ENCODE assay signal across 23 cellular contexts in genomic region chr12:110421159-110421661, GRCh38.
"Had no signal": no experiment of that assay in that cellular context is flagged by ENCODE, and none has a peak within 500 bp of the region (broad histone marks: within the 10 kb centered on the region; RNA-seq: fewer than 3 reads in every experiment).

No MANE protein-coding gene starts in this region.

- H3K4me3 Mint-ChIP-seq: effector memory CD8-positive, alpha-beta T cell; memory B cell; naive B cell; natural killer cell treated with Interleukin-12 subunit alpha and Interleukin-12 subunit beta and Interleukin-15 and Interleukin-18, amount 100 ng/mL, for 72 hours; stimulated activated memory B cell treated with anti-CD40 and anti-IgM and Interleukin-4, amounts not matched to agents 10 μg/mL and 1 μg/mL and 100 μg/mL, for 72 hours; type B pancreatic cell had no signal

- H3K4me1 ChIP-seq: gastrocnemius medialis, prostate gland, right atrium auricular region, tibial artery had no signal

- H3K9me3 ChIP-seq: gastrocnemius medialis, mucosa of descending colon, prostate gland, right atrium auricular region, spleen, testis, tibial artery had no signal

- FAIRE-seq: kidney had no signal

- H3K36me3 ChIP-seq: gastrocnemius medialis, prostate gland, right atrium auricular region, spleen, tibial artery had no signal

- H3K9me3 Mint-ChIP-seq: effector memory CD8-positive, alpha-beta T cell; memory B cell; naive B cell; natural killer cell treated with Interleukin-12 subunit alpha and Interleukin-12 subunit beta and Interleukin-15 and Interleukin-18, amount 100 ng/mL, for 72 hours; stimulated activated memory B cell treated with anti-CD40 and anti-IgM and Interleukin-4, amounts not matched to agents 10 μg/mL and 1 μg/mL and 100 μg/mL, for 72 hours; type B pancreatic cell had no signal

- H3K27ac ChIP-seq: gastrocnemius medialis, prostate gland, right atrium auricular region, skin epidermis, spleen, tibial artery had no signal

- H3K27ac Mint-ChIP-seq: effector memory CD8-positive, alpha-beta T cell; memory B cell; naive B cell; natural killer cell treated with Interleukin-12 subunit alpha and Interleukin-12 subunit beta and Interleukin-15 and Interleukin-18, amount 100 ng/mL, for 72 hours; stimulated activated memory B cell treated with anti-CD40 and anti-IgM and Interleukin-4, amounts not matched to agents 10 μg/mL and 1 μg/mL and 100 μg/mL, for 72 hours; type B pancreatic cell had no signal

- H3K27me3 ChIP-seq: right atrium auricular region, spleen, testis, tibial artery had no signal

- H3K27me3 Mint-ChIP-seq: naive B cell; stimulated activated memory B cell treated with anti-CD40 and anti-IgM and Interleukin-4, amounts not matched to agents 10 μg/mL and 1 μg/mL and 100 μg/mL, for 72 hours; type B pancreatic cell had no signal

- ATAC-seq: effector memory CD8-positive, alpha-beta T cell; gastrocnemius medialis; left lobe of liver; mucosa of descending colon; natural killer cell treated with Interleukin-12 subunit alpha and Interleukin-12 subunit beta and Interleukin-15 and Interleukin-18, amount 100 ng/mL, for 72 hours; stimulated activated memory B cell treated with anti-CD40 and anti-IgM and Interleukin-4, amounts not matched to agents 10 μg/mL and 1 μg/mL and 100 μg/mL, for 72 hours; stimulated activated naive CD8-positive, alpha-beta T cell treated with anti-CD3 and anti-CD28 coated beads, Interleukin-15, Interleukin-2, amounts not matched to agents 100 U/mL and 50 U/mL, for 24 hours had no signal

- H3K4me3 ChIP-seq: gastrocnemius medialis, lung, mucosa of descending colon, prostate gland, right atrium auricular region, skin epidermis, spleen, testis, tibial artery had no signal

- H3K36me3 Mint-ChIP-seq: naive B cell; natural killer cell treated with Interleukin-12 subunit alpha and Interleukin-12 subunit beta and Interleukin-15 and Interleukin-18, amount 100 ng/mL, for 72 hours; stimulated activated memory B cell treated with anti-CD40 and anti-IgM and Interleukin-4, amounts not matched to agents 10 μg/mL and 1 μg/mL and 100 μg/mL, for 72 hours; type B pancreatic cell had no signal

- DNase-seq: cortex of kidney; effector memory CD8-positive, alpha-beta T cell; gastrocnemius medialis; head of caudate nucleus; kidney; mucosa of descending colon; naive B cell; nucleus accumbens; spleen; stimulated activated CD4-positive, alpha-beta T cell treated with anti-CD3 and anti-CD28 coated beads, Interleukin-4, amount 100 ng/mL, for 4 hours; stimulated activated naive CD8-positive, alpha-beta T cell treated with anti-CD3 and anti-CD28 coated beads, Interleukin-15, Interleukin-2, amounts not matched to agents 100 U/mL and 50 U/mL, for 24 hours; substantia nigra; testis; tibial artery had no signal
